In genomic region chr11:131498631-131499053, GRCh38 we compare ENCODE assay signal across 36 cellular contexts.
DNase-seq lines count a peak whose midpoint lies in the region; ATAC-seq and TF ChIP-seq lines count a peak whose summit lies in the region.
"Had no signal": no experiment of that assay in that cellular context is flagged by ENCODE, and none has a peak within 500 bp of the region (broad histone marks: within the 10 kb centered on the region; RNA-seq: fewer than 3 reads in every experiment).

No MANE protein-coding gene starts in this region.

- H3K27me3 Mint-ChIP-seq in neural progenitor cell (ENCODE audit: insufficient read depth, low read depth), result peaks cover 6% of the 10 kb centered on the region
- H3K27me3 Mint-ChIP-seq: activated CD4-positive, alpha-beta memory T cell treated with anti-CD3 and anti-CD28 coated beads for 36 hours; B cell; effector memory CD8-positive, alpha-beta T cell; memory B cell; stimulated activated naive CD8-positive, alpha-beta T cell treated with anti-CD3 and anti-CD28 coated beads, Interleukin-15, Interleukin-2, amounts not matched to agents 100 ng/mL and 50 ng/mL, for 24 hours had no signal

- H3K79me2 ChIP-seq in neural progenitor cell (ENCODE audit: low read depth), result no peaks in the 10 kb centered on the region

- no peaks in the 10 kb centered on the region for H3K36me3 ChIP-seq in neural progenitor cell
- H3K36me3 ChIP-seq in ascending aorta, result no peaks in the 10 kb centered on the region
- H3K36me3 ChIP-seq: breast epithelium, right lobe of liver, spleen, thyroid gland had no signal

- H3K27me3 ChIP-seq in neural progenitor cell (no peaks in the 10 kb centered on the region), ascending aorta (no peaks in the 10 kb centered on the region)
- H3K27me3 ChIP-seq: breast epithelium, right lobe of liver, spleen, thyroid gland had no signal

- H3K27ac ChIP-seq in neural progenitor cell (no peak overlapping the region), ascending aorta (no peak overlapping the region)
- H3K27ac ChIP-seq: A549, coronary artery, right lobe of liver, spleen, thyroid gland had no signal

- no peaks in the 10 kb centered on the region for H3K36me3 Mint-ChIP-seq in neural progenitor cell
- H3K36me3 Mint-ChIP-seq: activated CD4-positive, alpha-beta memory T cell treated with anti-CD3 and anti-CD28 coated beads for 36 hours; memory B cell had no signal

- no peaks in the 10 kb centered on the region for H3K9me3 ChIP-seq in neural progenitor cell (ENCODE audit: low read depth)
- no peaks in the 10 kb centered on the region for H3K9me3 ChIP-seq in ascending aorta
- H3K9me3 ChIP-seq: A549, breast epithelium, right lobe of liver, spleen, thyroid gland had no signal

- no peaks in the 10 kb centered on the region for H3K9me3 Mint-ChIP-seq in neural progenitor cell
- H3K9me3 Mint-ChIP-seq: neural crest cell had no signal

- ATAC-seq in HG03460 (IDR thresholded peaks at IDR 0.05; ENCODE audit: unreplicated experiment), result no peak
- ATAC-seq: A549; effector memory CD8-positive, alpha-beta T cell; HepG2; right lobe of liver had no signal

- no peaks in the 10 kb centered on the region for H4K20me1 ChIP-seq in neural progenitor cell (ENCODE audit: low read depth)

- H2AFZ ChIP-seq in neural progenitor cell (replicated peaks), result no peak overlapping the region

- H3F3A ChIP-seq in neural progenitor cell (ENCODE audit: low read depth), result no peaks in the 10 kb centered on the region

- H3K9ac ChIP-seq in neural progenitor cell, result no peak overlapping the region

- intact Hi-C loops in head of caudate nucleus (cut with DNase I) (no loop called here), ascending aorta (cut with DNase I) (no loop called here)

- TF ChIP-seq CTCF in neural progenitor cell (IDR thresholded peaks at IDR 0.05) (no peak), ascending aorta (IDR thresholded peaks at IDR 0.05) (no peak)

- H3K27ac Mint-ChIP-seq in neural progenitor cell, result no peak overlapping the region
- H3K27ac Mint-ChIP-seq: activated CD4-positive, alpha-beta memory T cell treated with anti-CD3 and anti-CD28 coated beads for 36 hours; activated naive CD4-positive, alpha-beta T cell treated with anti-CD3 and anti-CD28 coated beads for 36 hours; B cell; effector memory CD8-positive, alpha-beta T cell; memory B cell; stimulated activated naive CD8-positive, alpha-beta T cell treated with anti-CD3 and anti-CD28 coated beads, Interleukin-15, Interleukin-2, amounts not matched to agents 100 ng/mL and 50 ng/mL, for 24 hours had no signal

- H3K4me2 ChIP-seq in neural progenitor cell, result no peak overlapping the region
- H3K4me2 ChIP-seq: A549 had no signal

- no peaks in the 10 kb centered on the region for H3K4me1 Mint-ChIP-seq in neural progenitor cell
- H3K4me1 Mint-ChIP-seq: B cell, memory B cell, neural crest cell had no signal

- H3K4me1 ChIP-seq in neural progenitor cell (peaks cover 5% of the 10 kb centered on the region), ascending aorta (no peaks in the 10 kb centered on the region)
- H3K4me1 ChIP-seq: A549, breast epithelium, right lobe of liver, spleen had no signal

- no peak overlapping the region for H3K4me3 Mint-ChIP-seq in neural progenitor cell
- H3K4me3 Mint-ChIP-seq: activated CD4-positive, alpha-beta memory T cell treated with anti-CD3 and anti-CD28 coated beads for 36 hours; activated naive CD4-positive, alpha-beta T cell treated with anti-CD3 and anti-CD28 coated beads for 36 hours; B cell; effector memory CD8-positive, alpha-beta T cell; memory B cell; neural crest cell; stimulated activated naive CD8-positive, alpha-beta T cell treated with anti-CD3 and anti-CD28 coated beads, Interleukin-15, Interleukin-2, amounts not matched to agents 100 ng/mL and 50 ng/mL, for 24 hours had no signal

- H3K4me3 ChIP-seq in neural progenitor cell, result no peak overlapping the region
- H3K4me3 ChIP-seq in ascending aorta, result no peak overlapping the region
- H3K4me3 ChIP-seq: A549, breast epithelium, coronary artery, right lobe of liver, spleen, thyroid gland had no signal

- DNase-seq in C1 segment of cervical spinal cord (lab: John Stamatoyannopoulos, UW) (peak in 12 of 14 donors; percentile 17 to 88 (median 62)), amygdala (lab: John Stamatoyannopoulos, UW) (peak in 50 of 56 donors; percentile 28 to 92 (median 62)), head of caudate nucleus (peak in 39 of 42 donors; percentile 35 to 91 (median 64)), neural progenitor cell (ENCODE audit: low spot score) (peak; percentile 12), NCI-H2081 (lab: John Stamatoyannopoulos, UW) (no peak), NCI-H446 treated with DMSO at 0.1 percent for 48 hours (lab: John Stamatoyannopoulos, UW) (no peak), ascending aorta (ENCODE audit: low spot score in 2 of 2) (no peak)
- DNase-seq: activated CD4-positive, alpha-beta memory T cell treated with anti-CD3 and anti-CD28 coated beads for 36 hours; activated CD4-positive, alpha-beta T cell treated with anti-CD3 and anti-CD28 coated beads for 1 hour; activated CD8-positive, alpha-beta memory T cell treated with anti-CD3 and anti-CD28 coated beads, Interleukin-2, amount 50 U/mL, for 4 hours; activated naive CD4-positive, alpha-beta T cell treated with anti-CD3 and anti-CD28 coated beads for 36 hours; DMS 273 treated with DMSO at 0.1 percent for 48 hours; effector memory CD8-positive, alpha-beta T cell; erythroblast; glutamatergic neuron; HCEC 1CT; Karpas-422; MV-4-11; NCI-H1436; NCI-H2107; NCI-H345; NCI-H82; right lobe of liver; SIG-M5; spleen; stimulated activated CD4-positive, alpha-beta T cell treated with anti-CD3 and anti-CD28 coated beads, Interleukin-2, amount 100 ng/mL, for 24 hours; thyroid gland had no signal

Comparison
In these comparisons a context has a peak if more than half of its experiments do, and no peak if none do; other contexts are left out.
1. DNase-seq: peak in C1 segment of cervical spinal cord (12 of 14), amygdala (50 of 56), head of caudate nucleus (39 of 42) and neural progenitor cell (single experiment); none in NCI-H2081 (0 of 2), NCI-H446 treated with DMSO at 0.1 percent for 48 hours (single experiment) and ascending aorta (0 of 2).